ENCODE assay signal across 8 cellular contexts in genomic region chr3:184712248-184712559, GRCh38. TPM values are rescaled to one million over a fixed set of nuclear protein-coding genes. Genes with fewer than 3 reads are reported as not detected.
DNase-seq lines count a peak whose midpoint lies in the region; ATAC-seq and TF ChIP-seq lines count a peak whose summit lies in the region.

No MANE protein-coding gene starts in this region.

- H3K4me3 ChIP-seq in BLaER1 (peak overlapping the region; percentile 78), colonic mucosa (peak overlapping the region; percentile 77)
- H3K4me3 ChIP-seq in Jurkat, Clone E6-1 (ENCODE audit: low read length): peak overlapping the region; percentile 85

- H3K9me3 ChIP-seq in BLaER1 (peaks cover 16% of the 10 kb centered on the region), colonic mucosa (no peaks in the 10 kb centered on the region)

- DNase-seq in Jurkat, Clone E6-1 (ENCODE audit: low read depth, low spot score): no peak
- DNase-seq in colonic mucosa (no peak), nephron progenitor cell (no peak), GM10266 (ENCODE audit: extremely low spot score) (no peak), NCI-H748 (lab: John Stamatoyannopoulos, UW; ENCODE audit: unreplicated experiment) (no peak)

- H3K4me2 ChIP-seq in BLaER1: peak overlapping the region; percentile 95

- TF ChIP-seq CTCF in colonic mucosa (IDR thresholded peaks at IDR 0.05): no peak
- no peak for TF ChIP-seq CTCF in nephron progenitor cell (IDR thresholded peaks at IDR 0.05)
- no peak for TF ChIP-seq CTCF in GM10266 (IDR thresholded peaks at IDR 0.05; ENCODE audit: control insufficient read depth, insufficient read depth, low read depth, missing control alignments)

- peak overlapping the region; percentile 86 for H3K27ac Mint-ChIP-seq in nephron progenitor cell

- H3K4me1 ChIP-seq in BLaER1 (peaks cover 38% of the 10 kb centered on the region), colonic mucosa (peaks cover 14% of the 10 kb centered on the region)

- H4K20me1 ChIP-seq in BLaER1: no peaks in the 10 kb centered on the region

- ATAC-seq in GM21360 (IDR thresholded peaks at IDR 0.05; ENCODE audit: unreplicated experiment) (peak; percentile 26), HG03469 (IDR thresholded peaks at IDR 0.05; ENCODE audit: unreplicated experiment) (no peak)

- H3K36me3 Mint-ChIP-seq in nephron progenitor cell (ENCODE audit: low read depth): peaks cover 37% of the 10 kb centered on the region

- H3K9me3 Mint-ChIP-seq in nephron progenitor cell: peaks cover 11% of the 10 kb centered on the region

- H3K36me3 ChIP-seq in BLaER1 (0 out of 2 replicates have a peak, but pooled peaks cover 7% of the 10 kb centered on the region), colonic mucosa (no peaks in the 10 kb centered on the region)

- peaks cover 6% of the 10 kb centered on the region for H3K27me3 Mint-ChIP-seq in nephron progenitor cell (ENCODE audit: low read depth, poor library complexity)

- peaks cover 66% of the 10 kb centered on the region for H3K4me1 Mint-ChIP-seq in nephron progenitor cell

- H3K27me3 ChIP-seq in BLaER1 (no peaks in the 10 kb centered on the region), colonic mucosa (no peaks in the 10 kb centered on the region)

- H3K9ac ChIP-seq in BLaER1 (peak overlapping the region; percentile 82), colonic mucosa (ENCODE audit: low read depth in 2 of 2, low read length in 2 of 2) (peak overlapping the region in 1 of 2 donors; percentile 79)

- intact Hi-C loops in colonic mucosa (cut with DNase I): loop anchor here (5.0 kb wide), 1 partner anchor 145 kb away; no protein-coding TSS in a partner anchor

- peak overlapping the region; percentile 91 for H3K4me3 Mint-ChIP-seq in nephron progenitor cell

- peak overlapping the region; percentile 91 for H3K27ac ChIP-seq in BLaER1
- H3K27ac ChIP-seq in colonic mucosa: peak overlapping the region; percentile 79

RNA-seq across cellular contexts. Expression of gene MAGEF1, which starts 0.3 kb away (rescaled TPM):
- 15.5 TPM for polyA plus RNA-seq in Jurkat, Clone E6-1 (2012; ENCODE audit: insufficient read depth, insufficient read length)
- total RNA-seq in colonic mucosa: 10 to 100 TPM; 28.3 to 42.6 TPM
